In genomic region chrX:103464774-103465117, GRCh38 we compare ENCODE assay signal across 8 cellular contexts. TPM values are rescaled to one million over a fixed set of nuclear protein-coding genes. Genes with fewer than 3 reads are reported as not detected.
A peak's percentile ranks its signal among the peaks of the same experiment; 100 is the strongest.
DNase-seq lines count a peak whose midpoint lies in the region; ATAC-seq and TF ChIP-seq lines count a peak whose summit lies in the region.

No MANE protein-coding gene starts in this region.

- H3K18ac ChIP-seq in H9 (ENCODE audit: insufficient read length, low read depth, low read length), result no peak overlapping the region

- H2BK15ac ChIP-seq in H9 (ENCODE audit: low read depth, low read length), result no peak overlapping the region

- no peak overlapping the region for H3K27ac ChIP-seq in H9 (ENCODE audit: insufficient read length, low read depth, low read length)
- H3K27ac ChIP-seq in gastrocnemius medialis, result no peak overlapping the region

- no peak overlapping the region for H4K5ac ChIP-seq in H9 (ENCODE audit: insufficient read length, low read depth, low read length)

- intact Hi-C loops in gastrocnemius medialis (cut with DNase I; ENCODE audit: low total_unique reads), result loop anchor here (1.0 to 2.0 kb wide), 2 partner anchors 121 to 254 kb away; no protein-coding TSS in a partner anchor

- no peak overlapping the region for H4K91ac ChIP-seq in H9 (ENCODE audit: insufficient read length, low read depth, low read length)

- H3K4me1 Mint-ChIP-seq in H9, result peaks cover 3 to 7% of the 10 kb centered on the region in 2 experiments; a peak in 3 of 4 replicates

- H3K79me1 ChIP-seq in H9 (ENCODE audit: insufficient read depth, low read depth, low read length, poor library complexity, severe bottlenecking), result no peaks in the 10 kb centered on the region

- H3K9ac ChIP-seq in H9 (ENCODE audit: extremely low read depth, insufficient read length, low read length) (no peak overlapping the region), adipocyte (ENCODE audit: low read length) (peak overlapping the region; percentile 50)

- no peak overlapping the region for H3T11ph ChIP-seq in H9 (ENCODE audit: low read length)

- H3K4me2 ChIP-seq in H9 (ENCODE audit: insufficient read depth, insufficient read length, low read length), result no peak overlapping the region

- H3K4me3 ChIP-seq in MG63 (peak overlapping the region; percentile 25; the same call in 1 of the 2 replicates), adipocyte (ENCODE audit: low read length) (peak overlapping the region; percentile 71), gastrocnemius medialis (peak overlapping the region in 2 of 4 donors; percentile 19 to 26)

- H3K27ac Mint-ChIP-seq in H9, result no peak overlapping the region; a peak in 1 of 7 replicates

- in situ Hi-C loops in gastrocnemius medialis (cut with MboI; ENCODE audit: low sequenced_read_pairs in 4 of 4), result loop anchor here (10.0 to 25.0 kb wide), 3 partner anchors 127 to 252 kb away; partner anchors contain the start of genes TCEAL7 (in 3 of the 4) and BEX4 (in 1 of the 4)

- no peaks in the 10 kb centered on the region for H3K36me3 ChIP-seq in MG63
- H3K36me3 ChIP-seq in adipocyte (ENCODE audit: control insufficient read depth, insufficient read depth, low read length, severe bottlenecking), result no peaks in the 10 kb centered on the region
- H3K36me3 ChIP-seq in gastrocnemius medialis, result no peaks in the 10 kb centered on the region

- TF ChIP-seq POLR2A in gastrocnemius medialis (IDR thresholded peaks at IDR 0.05), result no peak

- no peak overlapping the region for H2BK5ac ChIP-seq in H9 (ENCODE audit: insufficient read length, low read length)

- H3K27me3 ChIP-seq in H9 (ENCODE audit: insufficient read depth, low read length) (no peaks in the 10 kb centered on the region), MG63 (no peaks in the 10 kb centered on the region), adipocyte (replicated peaks; ENCODE audit: control insufficient read depth, insufficient read depth, low read length) (peaks cover 7% of the 10 kb centered on the region), gastrocnemius medialis (no peaks in the 10 kb centered on the region)

- WGBS in H9 (ENCODE audit: extremely low coverage, insufficient read length, low lambda C conversion rate), result no CpG with 5 or more reads among the region's 3 CpGs

- TF ChIP-seq CTCF in H9 (conservative IDR thresholded peaks at IDR 0.05) (peak; percentile 73), gastrocnemius medialis (IDR thresholded peaks at IDR 0.05 in 4 of 5, conservative IDR thresholded peaks at IDR 0.05 in 1 of 5) (peak in 4 of 5 experiments; percentile 18 to 60 (median 43))

- H3K4me3 Mint-ChIP-seq in H9, result no peak overlapping the region

- peaks cover 11 to 22% (median 14%) of the 10 kb centered on the region in 3 experiments for H3K36me3 Mint-ChIP-seq in H9 (ENCODE audit: insufficient read depth in 1 of 3, low read depth in 3 of 3)

- no peak overlapping the region for H4K8ac ChIP-seq in H9 (replicated peaks; ENCODE audit: insufficient read length, low read depth, low read length)

- no peak overlapping the region for H3K14ac ChIP-seq in H9 (ENCODE audit: insufficient read depth, low read length)

- no peak overlapping the region for H3K56ac ChIP-seq in H9 (ENCODE audit: insufficient read length, low read depth, low read length)

- ATAC-seq in gastrocnemius medialis, result peak; percentile 52 to 64

- no peak overlapping the region for H2AK5ac ChIP-seq in H9 (ENCODE audit: insufficient read length, low read length)

- no peaks in the 10 kb centered on the region for H3K23me2 ChIP-seq in H9 (ENCODE audit: insufficient read length, low read depth, low read length, poor library complexity, severe bottlenecking)

- H2BK20ac ChIP-seq in H9 (ENCODE audit: low read depth, low read length, poor library complexity, severe bottlenecking), result no peak overlapping the region

- no peak overlapping the region for H2BK120ac ChIP-seq in H9 (ENCODE audit: low read depth, low read length, poor library complexity, severe bottlenecking)

- H3K79me2 ChIP-seq in H9 (ENCODE audit: insufficient read depth, low read length), result no peaks in the 10 kb centered on the region; the same call in 1 of the 2 replicates

- peaks cover 8% of the 10 kb centered on the region for H3K27me3 Mint-ChIP-seq in H9 (ENCODE audit: low read depth)

- DNase-seq in GM04504 (ENCODE audit: low read depth), result peak; percentile 42
- DNase-seq in H9, result peak; percentile 79
- peak; percentile 32 for DNase-seq in MG63
- peak; percentile 64 for DNase-seq in SW480 (ENCODE audit: low spot score)
- DNase-seq in adipocyte (ENCODE audit: low read depth), result peak; percentile 83
- DNase-seq in hepatic stellate cell (ENCODE audit: low spot score), result peak; percentile 13
- DNase-seq in gastrocnemius medialis, result peak; percentile 5 to 29
- DNase-seq in 8988T, result no peak

- H2BK12ac ChIP-seq in H9 (ENCODE audit: insufficient read length, low read depth, low read length), result no peak overlapping the region

- no peak overlapping the region for H2AFZ ChIP-seq in H9 (ENCODE audit: low read length)

- no peak overlapping the region for H3K23ac ChIP-seq in H9 (ENCODE audit: insufficient read length, low read depth, low read length)

- no peaks in the 10 kb centered on the region for H4K20me1 ChIP-seq in H9 (ENCODE audit: control insufficient read depth, insufficient read depth, insufficient read length)

- H3K9me3 ChIP-seq in H9 (ENCODE audit: control insufficient read depth, low read depth, low read length) (peaks cover 13% of the 10 kb centered on the region), MG63 (no peaks in the 10 kb centered on the region), adipocyte (ENCODE audit: control insufficient read depth, low read length) (no peaks in the 10 kb centered on the region), gastrocnemius medialis (no peaks in the 10 kb centered on the region)

- no peak overlapping the region for H3K4ac ChIP-seq in H9 (ENCODE audit: low read depth, low read length)

- no peaks in the 10 kb centered on the region for H3K4me1 ChIP-seq in H9 (ENCODE audit: insufficient read depth, low read length)
- no peaks in the 10 kb centered on the region for H3K4me1 ChIP-seq in adipocyte (ENCODE audit: control insufficient read depth, insufficient read depth, low read length)
- H3K4me1 ChIP-seq in gastrocnemius medialis, result no peaks in the 10 kb centered on the region

- peaks cover 18 to 64% of the 10 kb centered on the region in 2 experiments for H3K9me3 Mint-ChIP-seq in H9

RNA-seq across cellular contexts. Expression of gene RAB40A, which starts 54.5 kb away (rescaled TPM):
- total RNA-seq in H9 (2021), result not detected in 2 replicates
- total RNA-seq in MG63 (2014; rRNA removed; shearing (Covaris generic); ENCODE audit: low replicate concordance), result not detected in 2 replicates
- total RNA-seq in gastrocnemius medialis, result not detected
